19 cellular contexts compared by ENCODE assay signal in genomic region chr6:157110620-157111019, GRCh38.
DNase-seq lines count a peak whose midpoint lies in the region; ATAC-seq and TF ChIP-seq lines count a peak whose summit lies in the region.
"Had no signal": no experiment of that assay in that cellular context is flagged by ENCODE, and none has a peak within 500 bp of the region (broad histone marks: within the 10 kb centered on the region; RNA-seq: fewer than 3 reads in every experiment).

No MANE protein-coding gene starts in this region.

- no peak overlapping the region for H4K91ac ChIP-seq in H9 (ENCODE audit: insufficient read length, low read depth, low read length)

- POLR2A ChIA-PET in AG04449 (lab: Yijun Ruan, JAX), result no interaction called here

- no peak overlapping the region for H3K4me3 Mint-ChIP-seq in H9
- H3K4me3 Mint-ChIP-seq in chondrocyte (ENCODE audit: unreplicated experiment), result no peak overlapping the region
- no peak overlapping the region for H3K4me3 Mint-ChIP-seq in nephron progenitor cell
- no peak overlapping the region for H3K4me3 Mint-ChIP-seq in activated CD4-positive, alpha-beta T cell treated with anti-CD3 and anti-CD28 coated beads, Interleukin-2, amount 10 ng/mL, durations not matched to agents 24 days and 14 days
- H3K4me3 Mint-ChIP-seq: activated naive CD4-positive, alpha-beta T cell treated with anti-CD3 and anti-CD28 coated beads, Interleukin-2, amount 50 U/mL, for 24 hours; brain; CD8-positive, alpha-beta memory T cell; naive B cell; stimulated activated naive B cell treated with anti-CD40 and anti-IgM and Interleukin-4, amounts not matched to agents 10 μg/mL and 1 μg/mL and 100 μg/mL, for 72 hours had no signal

- H2BK120ac ChIP-seq in H9 (ENCODE audit: low read depth, low read length, poor library complexity, severe bottlenecking), result no peak overlapping the region

- no peak overlapping the region for H4K5ac ChIP-seq in H9 (ENCODE audit: insufficient read length, low read depth, low read length)

- H3K4me1 Mint-ChIP-seq in H9, result 0 out of 4 replicates have a peak, but pooled peaks cover 0 to 4% of the 10 kb centered on the region in 2 experiments
- peaks cover 43% of the 10 kb centered on the region for H3K4me1 Mint-ChIP-seq in chondrocyte (ENCODE audit: low read depth)
- peaks cover 9% of the 10 kb centered on the region for H3K4me1 Mint-ChIP-seq in nephron progenitor cell
- peaks cover 23% of the 10 kb centered on the region for H3K4me1 Mint-ChIP-seq in activated CD4-positive, alpha-beta T cell treated with anti-CD3 and anti-CD28 coated beads, Interleukin-2, amount 10 ng/mL, durations not matched to agents 24 days and 14 days

- no peak overlapping the region for H2BK15ac ChIP-seq in H9 (ENCODE audit: low read depth, low read length)

- no peaks in the 10 kb centered on the region for H3K27me3 ChIP-seq in H9 (ENCODE audit: insufficient read depth, low read length)
- H3K27me3 ChIP-seq: heart left ventricle, thyroid gland had no signal

- no peak overlapping the region for H3K56ac ChIP-seq in H9 (ENCODE audit: insufficient read length, low read depth, low read length)

- H3K4me2 ChIP-seq in H9 (ENCODE audit: insufficient read depth, insufficient read length, low read length), result no peak overlapping the region

- H4K20me1 ChIP-seq in H9 (ENCODE audit: control insufficient read depth, insufficient read depth, insufficient read length), result no peaks in the 10 kb centered on the region

- H3K4ac ChIP-seq in H9 (ENCODE audit: low read depth, low read length), result no peak overlapping the region

- no peak overlapping the region for H2AK5ac ChIP-seq in H9 (ENCODE audit: insufficient read length, low read length)

- H2BK5ac ChIP-seq in H9 (ENCODE audit: insufficient read length, low read length), result peak overlapping the region; percentile 14

- H2BK20ac ChIP-seq in H9 (ENCODE audit: low read depth, low read length, poor library complexity, severe bottlenecking), result no peak overlapping the region

- no peak overlapping the region for H3K27ac Mint-ChIP-seq in H9
- H3K27ac Mint-ChIP-seq in chondrocyte (ENCODE audit: unreplicated experiment), result peak overlapping the region; percentile 25
- peak overlapping the region; percentile 18 for H3K27ac Mint-ChIP-seq in nephron progenitor cell
- no peak overlapping the region for H3K27ac Mint-ChIP-seq in activated CD4-positive, alpha-beta T cell treated with anti-CD3 and anti-CD28 coated beads, Interleukin-2, amount 10 ng/mL, durations not matched to agents 24 days and 14 days
- H3K27ac Mint-ChIP-seq: activated naive CD4-positive, alpha-beta T cell treated with anti-CD3 and anti-CD28 coated beads, Interleukin-2, amount 50 U/mL, for 24 hours had no signal

- H3K79me1 ChIP-seq in H9 (ENCODE audit: insufficient read depth, low read depth, low read length, poor library complexity, severe bottlenecking), result peaks cover 4% of the 10 kb centered on the region

- H3K14ac ChIP-seq in H9 (ENCODE audit: insufficient read depth, low read length), result no peak overlapping the region

- peak; percentile 45 for DNase-seq in AG04449 (ENCODE audit: low read depth, low spot score)
- DNase-seq in H9, result no peak
- DNase-seq in chondrocyte (ENCODE audit: low spot score), result no peak
- no peak for DNase-seq in nephron progenitor cell
- no peak for DNase-seq in NCI-H2107 treated with DMSO at 0.1 percent for 48 hours (lab: John Stamatoyannopoulos, UW; ENCODE audit: unreplicated experiment)
- no peak for DNase-seq in activated CD4-positive, alpha-beta T cell treated with anti-CD3 and anti-CD28 coated beads, Interleukin-2, amount 10 ng/mL, durations not matched to agents 24 days and 14 days
- DNase-seq: activated T-cell treated with anti-CD3 and anti-CD28 coated beads, Interleukin-2, amount 50 U/mL, for 1 hour; CD8-positive, alpha-beta memory T cell; heart left ventricle; lower lobe of right lung; naive B cell; NCI-H1694 treated with DMSO at 0.1 percent for 48 hours; psoas muscle; stimulated activated naive B cell treated with anti-CD40 and anti-IgM and Interleukin-4, amounts not matched to agents 10 μg/mL and 1 μg/mL and 100 μg/mL, for 72 hours; thyroid gland had no signal

- H3K4me1 ChIP-seq in H9 (ENCODE audit: insufficient read depth, low read length), result no peaks in the 10 kb centered on the region

- H3K18ac ChIP-seq in H9 (ENCODE audit: insufficient read length, low read depth, low read length), result no peak overlapping the region

- H3T11ph ChIP-seq in H9 (ENCODE audit: low read length), result no peak overlapping the region

- no peaks in the 10 kb centered on the region for H3K79me2 ChIP-seq in H9 (ENCODE audit: insufficient read depth, low read length)

- H3K4me3 ChIP-seq in AG04449 (ENCODE audit: low read depth, low read length), result no peak overlapping the region
- H3K4me3 ChIP-seq: heart left ventricle, lower lobe of right lung, psoas muscle, thyroid gland had no signal

- no peaks in the 10 kb centered on the region for H3K23me2 ChIP-seq in H9 (ENCODE audit: insufficient read length, low read depth, low read length, poor library complexity, severe bottlenecking)

- H3K9me3 Mint-ChIP-seq in H9 (no peaks in the 10 kb centered on the region), chondrocyte (ENCODE audit: low read depth) (no peaks in the 10 kb centered on the region), nephron progenitor cell (peaks cover 4% of the 10 kb centered on the region)
- peaks cover 3% of the 10 kb centered on the region for H3K9me3 Mint-ChIP-seq in activated CD4-positive, alpha-beta T cell treated with anti-CD3 and anti-CD28 coated beads, Interleukin-2, amount 10 ng/mL, durations not matched to agents 24 days and 14 days
- H3K9me3 Mint-ChIP-seq: activated naive CD4-positive, alpha-beta T cell treated with anti-CD3 and anti-CD28 coated beads, Interleukin-2, amount 50 U/mL, for 24 hours; CD8-positive, alpha-beta memory T cell had no signal

- TF ChIP-seq CTCF in AG04449 (IDR thresholded peaks at IDR 0.05; ENCODE audit: insufficient read depth, low read length, missing control alignments), result no peak
- no peak for TF ChIP-seq CTCF in H9 (conservative IDR thresholded peaks at IDR 0.05)
- no peak for TF ChIP-seq CTCF in chondrocyte (IDR thresholded peaks at IDR 0.05)
- TF ChIP-seq CTCF in nephron progenitor cell (IDR thresholded peaks at IDR 0.05), result no peak

- H4K8ac ChIP-seq in H9 (replicated peaks; ENCODE audit: insufficient read length, low read depth, low read length), result no peak overlapping the region

- no peak overlapping the region for H3K27ac ChIP-seq in H9 (ENCODE audit: insufficient read length, low read depth, low read length)
- H3K27ac ChIP-seq: heart left ventricle, lower lobe of right lung, psoas muscle, thyroid gland had no signal

- H3K36me3 Mint-ChIP-seq in H9 (ENCODE audit: insufficient read depth in 1 of 3, low read depth in 3 of 3), result peaks cover 11 to 19% (median 18%) of the 10 kb centered on the region in 3 experiments
- peaks cover 5% of the 10 kb centered on the region for H3K36me3 Mint-ChIP-seq in chondrocyte (ENCODE audit: low read depth)
- peaks cover 42% of the 10 kb centered on the region for H3K36me3 Mint-ChIP-seq in nephron progenitor cell (ENCODE audit: low read depth)
- peaks cover 20% of the 10 kb centered on the region for H3K36me3 Mint-ChIP-seq in activated CD4-positive, alpha-beta T cell treated with anti-CD3 and anti-CD28 coated beads, Interleukin-2, amount 10 ng/mL, durations not matched to agents 24 days and 14 days (ENCODE audit: low read depth)

- no CpG with 5 or more reads among the region's 3 CpGs for WGBS in H9 (ENCODE audit: extremely low coverage, insufficient read length, low lambda C conversion rate)

- no peak overlapping the region for H3K23ac ChIP-seq in H9 (ENCODE audit: insufficient read length, low read depth, low read length)

- no peak overlapping the region for H2AFZ ChIP-seq in H9 (ENCODE audit: low read length)

- no peak overlapping the region for H3K9ac ChIP-seq in H9 (ENCODE audit: extremely low read depth, insufficient read length, low read length)

- ATAC-seq in GM21526 (IDR thresholded peaks at IDR 0.05; ENCODE audit: low FRiP score, unreplicated experiment) (no peak), GM21786 (IDR thresholded peaks at IDR 0.05; ENCODE audit: unreplicated experiment) (no peak)
- ATAC-seq: heart left ventricle; lower lobe of right lung; stimulated activated naive B cell treated with anti-CD40 and anti-IgM and Interleukin-4, amounts not matched to agents 10 μg/mL and 1 μg/mL and 100 μg/mL, for 72 hours had no signal

- intact Hi-C loops in activated CD4-positive, alpha-beta T cell treated with anti-CD3 and anti-CD28 coated beads, Interleukin-2, amount 10 ng/mL, durations not matched to agents 24 days and 14 days (cut with micrococcal nuclease), result no loop called here

- no peak overlapping the region for H2BK12ac ChIP-seq in H9 (ENCODE audit: insufficient read length, low read depth, low read length)

- no peaks in the 10 kb centered on the region for H3K27me3 Mint-ChIP-seq in H9 (ENCODE audit: low read depth)
- H3K27me3 Mint-ChIP-seq in chondrocyte (ENCODE audit: low read depth), result no peaks in the 10 kb centered on the region
- H3K27me3 Mint-ChIP-seq in nephron progenitor cell (ENCODE audit: low read depth, poor library complexity), result no peaks in the 10 kb centered on the region
- no peaks in the 10 kb centered on the region for H3K27me3 Mint-ChIP-seq in activated CD4-positive, alpha-beta T cell treated with anti-CD3 and anti-CD28 coated beads, Interleukin-2, amount 10 ng/mL, durations not matched to agents 24 days and 14 days
- H3K27me3 Mint-ChIP-seq: activated naive CD4-positive, alpha-beta T cell treated with anti-CD3 and anti-CD28 coated beads, Interleukin-2, amount 50 U/mL, for 24 hours; brain; CD8-positive, alpha-beta memory T cell; naive B cell; stimulated activated naive B cell treated with anti-CD40 and anti-IgM and Interleukin-4, amounts not matched to agents 10 μg/mL and 1 μg/mL and 100 μg/mL, for 72 hours had no signal

- no peaks in the 10 kb centered on the region for H3K9me3 ChIP-seq in H9 (ENCODE audit: control insufficient read depth, low read depth, low read length)
- H3K9me3 ChIP-seq: heart left ventricle, lower lobe of right lung, psoas muscle, thyroid gland had no signal

- CTCF ChIA-PET in AG04449 (lab: Yijun Ruan, JAX), result interaction anchor here (1.0 kb wide), 1 partner anchor 73 kb away, joined by 3 read pairs; no protein-coding TSS in a partner anchor

Comparison
In these comparisons a context has a peak if more than half of its experiments do, and no peak if none do; other contexts are left out.
1. H3K27ac Mint-ChIP-seq: peak in chondrocyte (single experiment) and nephron progenitor cell (single experiment); none in H9 (0 of 3) and activated CD4-positive, alpha-beta T cell treated with anti-CD3 and anti-CD28 coated beads, Interleukin-2, amount 10 ng/mL, durations not matched to agents 24 days and 14 days (single experiment).